Comparison of ENCODE assay signal across 15 cellular contexts in genomic region chr13:112059457-112060317, GRCh38. TPM values are rescaled to one million over a fixed set of nuclear protein-coding genes. Genes with fewer than 3 reads are reported as not detected.
"Had no signal": no experiment of that assay in that cellular context is flagged by ENCODE, and none has a peak within 500 bp of the region (broad histone marks: within the 10 kb centered on the region; RNA-seq: fewer than 3 reads in every experiment).

No MANE protein-coding gene starts in this region.

- H3K9me3 Mint-ChIP-seq: activated B cell treated with CpG ODN at 0.5 μM for 24 hours; activated T-cell treated with anti-CD3 and anti-CD28 coated beads, Interleukin-2, amount 50 U/mL, for 24 hours; stimulated activated effector memory CD8-positive, alpha-beta T cell treated with anti-CD3 and anti-CD28 coated beads, Interleukin-12 subunit alpha, Interleukin-12 subunit beta, amount 100 ng/mL, for 72 hours had no signal

- DNase-seq: activated B cell treated with CpG ODN at 0.5 μM for 24 hours; activated CD4-positive, alpha-beta T cell treated with anti-CD3 and anti-CD28 coated beads, Interleukin-2, amount 50 U/mL, for 1 hour; activated gamma-delta T cell; activated naive CD8-positive, alpha-beta T cell treated with anti-CD3 and anti-CD28 coated beads, Interleukin-2, amount 10 ng/mL, durations not matched to agents 7 days and 5 days; activated T-cell treated with anti-CD3 and anti-CD28 coated beads, Interleukin-2, amount 50 U/mL, for 24 hours; anterior cingulate cortex; dorsolateral prefrontal cortex; left colon; naive B cell; right cardiac atrium; tibial artery had no signal

- ATAC-seq: esophagus mucosa; left colon; right cardiac atrium; stimulated activated effector memory CD8-positive, alpha-beta T cell treated with anti-CD3 and anti-CD28 coated beads, Interleukin-12 subunit alpha, Interleukin-12 subunit beta, amount 100 ng/mL, for 72 hours had no signal

- H3K27ac Mint-ChIP-seq: activated B cell treated with CpG ODN at 0.5 μM for 24 hours; activated naive CD8-positive, alpha-beta T cell treated with anti-CD3 and anti-CD28 coated beads, Interleukin-2, amount 10 ng/mL, durations not matched to agents 7 days and 5 days; stimulated activated effector memory CD8-positive, alpha-beta T cell treated with anti-CD3 and anti-CD28 coated beads, Interleukin-12 subunit alpha, Interleukin-12 subunit beta, amount 100 ng/mL, for 72 hours had no signal

- H3K4me3 Mint-ChIP-seq: activated B cell treated with CpG ODN at 0.5 μM for 24 hours; activated naive CD8-positive, alpha-beta T cell treated with anti-CD3 and anti-CD28 coated beads, Interleukin-2, amount 10 ng/mL, durations not matched to agents 7 days and 5 days; activated T-cell treated with anti-CD3 and anti-CD28 coated beads, Interleukin-2, amount 50 U/mL, for 24 hours; stimulated activated effector memory CD8-positive, alpha-beta T cell treated with anti-CD3 and anti-CD28 coated beads, Interleukin-12 subunit alpha, Interleukin-12 subunit beta, amount 100 ng/mL, for 72 hours had no signal

RNA-seq across cellular contexts. Expression of gene SOX1, which starts 7.3 kb away (rescaled TPM):
- total RNA-seq: activated B cell treated with CpG ODN at 0.5 μM for 24 hours; activated naive CD8-positive, alpha-beta T cell treated with anti-CD3 and anti-CD28 coated beads, Interleukin-2, amount 10 ng/mL, durations not matched to agents 7 days and 5 days; esophagus mucosa; posterior vena cava; right cardiac atrium; vagina had no signal
